ENCODE assay signal across 34 cellular contexts in genomic region chr11:132595246-132595645, GRCh38.
"Had no signal": no experiment of that assay in that cellular context is flagged by ENCODE, and none has a peak within 500 bp of the region (broad histone marks: within the 10 kb centered on the region; RNA-seq: fewer than 3 reads in every experiment).

No MANE protein-coding gene starts in this region.

- H3K36me3 Mint-ChIP-seq: activated CD8-positive, alpha-beta memory T cell treated with anti-CD3 and anti-CD28 coated beads, Interleukin-2, amount 10 ng/mL, durations not matched to agents 7 days and 5 days; activated naive CD4-positive, alpha-beta T cell treated with anti-CD3 and anti-CD28 coated beads, Interleukin-2, amount 10 ng/mL, durations not matched to agents 7 days and 5 days; activated naive CD4-positive, alpha-beta T cell treated with anti-CD3 and anti-CD28 coated beads, Interleukin-2, amount 50 U/mL, for 24 hours; activated naive CD8-positive, alpha-beta T cell; activated naive CD8-positive, alpha-beta T cell treated with anti-CD3 and anti-CD28 coated beads, Interleukin-2, amount 10 ng/mL, durations not matched to agents 7 days and 5 days had no signal

- H3K4me3 Mint-ChIP-seq: activated B cell treated with CpG ODN at 0.5 μM for 24 hours; activated CD4-positive, alpha-beta memory T cell treated with anti-CD3 and anti-CD28 coated beads, Interleukin-2, amount 10 ng/mL, durations not matched to agents 7 days and 5 days; activated CD4-positive, alpha-beta T cell treated with anti-CD3 and anti-CD28 coated beads for 36 hours; activated CD4-positive, alpha-beta T cell treated with anti-CD3 and anti-CD28 coated beads, Interleukin-2, amount 10 ng/mL, durations not matched to agents 7 days and 5 days; activated CD8-positive, alpha-beta memory T cell treated with anti-CD3 and anti-CD28 coated beads, Interleukin-2, amount 10 ng/mL, durations not matched to agents 7 days and 5 days; activated CD8-positive, alpha-beta T cell treated with anti-CD3 and anti-CD28 coated beads, Interleukin-2, amount 10 ng/mL, durations not matched to agents 7 days and 5 days; activated naive CD4-positive, alpha-beta T cell treated with anti-CD3 and anti-CD28 coated beads, Interleukin-2, amount 10 ng/mL, durations not matched to agents 7 days and 5 days; activated naive CD4-positive, alpha-beta T cell treated with anti-CD3 and anti-CD28 coated beads, Interleukin-2, amount 50 U/mL, for 24 hours; activated naive CD8-positive, alpha-beta T cell; activated naive CD8-positive, alpha-beta T cell treated with anti-CD3 and anti-CD28 coated beads, Interleukin-2, amount 10 ng/mL, durations not matched to agents 7 days and 5 days; activated naive CD8-positive, alpha-beta T cell treated with anti-CD3 and anti-CD28 coated beads, Interleukin-2, amount 50 U/mL, for 24 hours; activated T-cell treated with anti-CD3 and anti-CD28 coated beads, Interleukin-2, amount 50 U/mL, for 24 hours; central memory CD8-positive, alpha-beta T cell; T-helper 1 cell treated with Interleukin-12 subunit alpha and Interleukin-12 subunit beta and Interleukin-4 antibody, amounts not matched to agents 30 μg/mL and 1 μg/mL, for 36 hours; T-helper 2 cell treated with Interferon-gamma antibody and Interleukin-4, amounts not matched to agents 5 μg/mL and 100 μg/mL, for 36 hours had no signal

- H3K27ac Mint-ChIP-seq: activated B cell treated with CpG ODN at 0.5 μM for 24 hours; activated CD4-positive, alpha-beta memory T cell treated with anti-CD3 and anti-CD28 coated beads, Interleukin-2, amount 10 ng/mL, durations not matched to agents 7 days and 5 days; activated CD4-positive, alpha-beta T cell treated with anti-CD3 and anti-CD28 coated beads for 36 hours; activated CD4-positive, alpha-beta T cell treated with anti-CD3 and anti-CD28 coated beads, Interleukin-2, amount 10 ng/mL, durations not matched to agents 7 days and 5 days; activated CD8-positive, alpha-beta memory T cell treated with anti-CD3 and anti-CD28 coated beads, Interleukin-2, amount 10 ng/mL, durations not matched to agents 7 days and 5 days; activated CD8-positive, alpha-beta T cell treated with anti-CD3 and anti-CD28 coated beads, Interleukin-2, amount 10 ng/mL, durations not matched to agents 7 days and 5 days; activated naive CD4-positive, alpha-beta T cell treated with anti-CD3 and anti-CD28 coated beads, Interleukin-2, amount 10 ng/mL, durations not matched to agents 7 days and 5 days; activated naive CD4-positive, alpha-beta T cell treated with anti-CD3 and anti-CD28 coated beads, Interleukin-2, amount 50 U/mL, for 24 hours; activated naive CD8-positive, alpha-beta T cell; activated naive CD8-positive, alpha-beta T cell treated with anti-CD3 and anti-CD28 coated beads, Interleukin-2, amount 10 ng/mL, durations not matched to agents 7 days and 5 days; activated naive CD8-positive, alpha-beta T cell treated with anti-CD3 and anti-CD28 coated beads, Interleukin-2, amount 50 U/mL, for 24 hours; activated T-cell treated with anti-CD3 and anti-CD28 coated beads, Interleukin-2, amount 50 U/mL, for 24 hours; activated T-helper 2 cell treated with anti-CD3 and anti-CD28 coated beads, Interferon-gamma antibody, Interleukin-2, Interleukin-4, amounts not matched to agents 10 μg/mL and 5 μg/mL and 100 μg/mL, durations not matched to agents 14 hours and 24 hours and 36 hours; T-helper 1 cell treated with Interleukin-12 subunit alpha and Interleukin-12 subunit beta and Interleukin-4 antibody, amounts not matched to agents 30 μg/mL and 1 μg/mL, for 36 hours; T-helper 2 cell treated with Interferon-gamma antibody and Interleukin-4, amounts not matched to agents 5 μg/mL and 100 μg/mL, for 36 hours had no signal

- H3K9me3 ChIP-seq: ascending aorta had no signal

- H3K27ac ChIP-seq: ascending aorta, cardiac muscle cell, VCaP had no signal

- H3K4me1 Mint-ChIP-seq: activated B cell treated with CpG ODN at 0.5 μM for 24 hours; activated CD4-positive, alpha-beta memory T cell treated with anti-CD3 and anti-CD28 coated beads, Interleukin-2, amount 10 ng/mL, durations not matched to agents 7 days and 5 days; activated CD4-positive, alpha-beta T cell treated with anti-CD3 and anti-CD28 coated beads for 36 hours; activated CD4-positive, alpha-beta T cell treated with anti-CD3 and anti-CD28 coated beads, Interleukin-2, amount 10 ng/mL, durations not matched to agents 7 days and 5 days; activated CD8-positive, alpha-beta memory T cell treated with anti-CD3 and anti-CD28 coated beads, Interleukin-2, amount 10 ng/mL, durations not matched to agents 7 days and 5 days; activated naive CD4-positive, alpha-beta T cell treated with anti-CD3 and anti-CD28 coated beads, Interleukin-2, amount 10 ng/mL, durations not matched to agents 7 days and 5 days; activated naive CD4-positive, alpha-beta T cell treated with anti-CD3 and anti-CD28 coated beads, Interleukin-2, amount 50 U/mL, for 24 hours; activated naive CD8-positive, alpha-beta T cell treated with anti-CD3 and anti-CD28 coated beads, Interleukin-2, amount 10 ng/mL, durations not matched to agents 7 days and 5 days; activated naive CD8-positive, alpha-beta T cell treated with anti-CD3 and anti-CD28 coated beads, Interleukin-2, amount 50 U/mL, for 24 hours; central memory CD8-positive, alpha-beta T cell had no signal

- H3K36me3 ChIP-seq: ascending aorta, cardiac muscle cell had no signal

- H3K4me1 ChIP-seq: ascending aorta had no signal

- H3K4me3 ChIP-seq: ascending aorta, cardiac muscle cell had no signal

- H3K9me3 Mint-ChIP-seq: activated CD4-positive, alpha-beta memory T cell treated with anti-CD3 and anti-CD28 coated beads, Interleukin-2, amount 10 ng/mL, durations not matched to agents 7 days and 5 days; activated naive CD4-positive, alpha-beta T cell treated with anti-CD3 and anti-CD28 coated beads, Interleukin-2, amount 10 ng/mL, durations not matched to agents 7 days and 5 days; activated naive CD8-positive, alpha-beta T cell treated with anti-CD3 and anti-CD28 coated beads, Interleukin-2, amount 10 ng/mL, durations not matched to agents 7 days and 5 days; activated naive CD8-positive, alpha-beta T cell treated with anti-CD3 and anti-CD28 coated beads, Interleukin-2, amount 50 U/mL, for 24 hours; activated T-cell treated with anti-CD3 and anti-CD28 coated beads, Interleukin-2, amount 50 U/mL, for 24 hours; brain; T-helper 1 cell treated with Interleukin-12 subunit alpha and Interleukin-12 subunit beta and Interleukin-4 antibody, amounts not matched to agents 30 μg/mL and 1 μg/mL, for 36 hours had no signal

- H3K27me3 ChIP-seq: ascending aorta, cardiac muscle cell had no signal

- DNase-seq: activated B cell treated with CpG ODN at 0.5 μM for 24 hours; activated CD4-positive, alpha-beta memory T cell treated with anti-CD3 and anti-CD28 coated beads, Interleukin-2, amount 10 ng/mL, durations not matched to agents 7 days and 5 days; activated CD4-positive, alpha-beta T cell treated with anti-CD3 and anti-CD28 coated beads for 1 hour; activated CD4-positive, alpha-beta T cell treated with anti-CD3 and anti-CD28 coated beads for 36 hours; activated CD4-positive, alpha-beta T cell treated with anti-CD3 and anti-CD28 coated beads for 48 hours; activated CD4-positive, alpha-beta T cell treated with anti-CD3 and anti-CD28 coated beads, Interleukin-2, amount 10 ng/mL, durations not matched to agents 7 days and 5 days; activated CD4-positive, alpha-beta T cell treated with anti-CD3 and anti-CD28 coated beads, Interleukin-2, amount 50 U/mL, for 48 hours; activated CD8-positive, alpha-beta memory T cell treated with anti-CD3 and anti-CD28 coated beads for 24 hours; activated CD8-positive, alpha-beta memory T cell treated with anti-CD3 and anti-CD28 coated beads, Interleukin-2, amount 10 ng/mL, durations not matched to agents 7 days and 5 days; activated CD8-positive, alpha-beta memory T cell treated with anti-CD3 and anti-CD28 coated beads, Interleukin-2, amount 50 U/mL, for 48 hours; activated CD8-positive, alpha-beta T cell treated with anti-CD3 and anti-CD28 coated beads, Interleukin-2, amount 10 ng/mL, durations not matched to agents 7 days and 5 days; activated effector memory CD4-positive, alpha-beta T cell treated with Interleukin-2 at 50 U/mL for 16 hours; activated gamma-delta T cell; activated naive CD4-positive, alpha-beta T cell treated with anti-CD3 and anti-CD28 coated beads, Interleukin-2, amount 10 ng/mL, durations not matched to agents 7 days and 5 days; activated naive CD4-positive, alpha-beta T cell treated with Interleukin-2 at 50 U/mL for 16 hours; activated naive CD8-positive, alpha-beta T cell treated with anti-CD3 and anti-CD28 coated beads, Interleukin-2, amount 10 ng/mL, durations not matched to agents 7 days and 5 days; activated naive CD8-positive, alpha-beta T cell treated with anti-CD3 and anti-CD28 coated beads, Interleukin-2, amount 50 U/mL, for 24 hours; activated T-cell treated with anti-CD3 and anti-CD28 coated beads, Interleukin-2, amount 50 U/mL, for 24 hours; activated T-cell treated with anti-CD3 and anti-CD28 coated beads, Interleukin-2, amount 50 U/mL, for 48 hours; amygdala; anterior cingulate cortex; T-helper 1 cell; T-helper 2 cell; T-helper 9 cell had no signal

- H3K27me3 Mint-ChIP-seq: activated B cell treated with CpG ODN at 0.5 μM for 24 hours; activated CD4-positive, alpha-beta memory T cell treated with anti-CD3 and anti-CD28 coated beads, Interleukin-2, amount 10 ng/mL, durations not matched to agents 7 days and 5 days; activated CD4-positive, alpha-beta T cell treated with anti-CD3 and anti-CD28 coated beads, Interleukin-2, amount 10 ng/mL, durations not matched to agents 7 days and 5 days; activated CD8-positive, alpha-beta memory T cell treated with anti-CD3 and anti-CD28 coated beads, Interleukin-2, amount 10 ng/mL, durations not matched to agents 7 days and 5 days; activated naive CD4-positive, alpha-beta T cell treated with anti-CD3 and anti-CD28 coated beads, Interleukin-2, amount 10 ng/mL, durations not matched to agents 7 days and 5 days; activated naive CD8-positive, alpha-beta T cell; activated T-cell treated with anti-CD3 and anti-CD28 coated beads, Interleukin-2, amount 50 U/mL, for 24 hours; brain; central memory CD8-positive, alpha-beta T cell had no signal
